ENCODE assay signal across 28 cellular contexts in genomic region chr2:76472946-76473345, GRCh38.
"Had no signal": no experiment of that assay in that cellular context is flagged by ENCODE, and none has a peak within 500 bp of the region (broad histone marks: within the 10 kb centered on the region; RNA-seq: fewer than 3 reads in every experiment).

No MANE protein-coding gene starts in this region.

- H3K27ac Mint-ChIP-seq: natural killer cell; nephron progenitor cell; progenitor cell of endocrine pancreas; stimulated activated effector memory CD8-positive, alpha-beta T cell treated with anti-CD3 and anti-CD28 coated beads, Interleukin-12 subunit alpha, Interleukin-12 subunit beta, amount 100 ng/mL, for 72 hours; stimulated activated naive B cell treated with anti-CD40 and anti-IgM and Interleukin-4, amounts not matched to agents 10 μg/mL and 1 μg/mL and 100 μg/mL, for 72 hours; stimulated activated naive CD8-positive, alpha-beta T cell treated with anti-CD3 and anti-CD28 coated beads, Interleukin-15, Interleukin-2, amounts not matched to agents 100 ng/mL and 50 ng/mL, for 24 hours had no signal

- H3K9ac ChIP-seq: parathyroid adenoma had no signal

- ATAC-seq: natural killer cell; psoas muscle; right cardiac atrium; right lobe of liver; stimulated activated effector memory CD8-positive, alpha-beta T cell treated with anti-CD3 and anti-CD28 coated beads, Interleukin-12 subunit alpha, Interleukin-12 subunit beta, amount 100 ng/mL, for 72 hours; stimulated activated naive B cell treated with anti-CD40 and anti-IgM and Interleukin-4, amounts not matched to agents 10 μg/mL and 1 μg/mL and 100 μg/mL, for 72 hours had no signal

- H3K9me3 ChIP-seq: ovary, psoas muscle, right lobe of liver, sigmoid colon, thoracic aorta, thyroid gland, tibial nerve, upper lobe of left lung, vagina had no signal

- H3K27ac ChIP-seq: ovary, parathyroid adenoma, psoas muscle, right lobe of liver, sigmoid colon, stomach, thoracic aorta, thyroid gland, tibial nerve, upper lobe of left lung, vagina had no signal

- H3K4me1 ChIP-seq: parathyroid adenoma, psoas muscle, right lobe of liver, sigmoid colon, stomach, thyroid gland, tibial nerve, upper lobe of left lung, vagina had no signal

- H2AFZ ChIP-seq: parathyroid adenoma had no signal

- H3K27me3 ChIP-seq: ovary, right lobe of liver, sigmoid colon, stomach, thyroid gland, tibial nerve, upper lobe of left lung, vagina had no signal

- H3K4me3 ChIP-seq: ovary, psoas muscle, right lobe of liver, sigmoid colon, stomach, thoracic aorta, thyroid gland, tibial nerve, upper lobe of left lung, vagina had no signal

- H3K9me3 Mint-ChIP-seq: nephron progenitor cell, neural crest cell had no signal

- H3K4me1 Mint-ChIP-seq: natural killer cell; nephron progenitor cell; neural crest cell; stimulated activated effector memory CD8-positive, alpha-beta T cell treated with anti-CD3 and anti-CD28 coated beads, Interleukin-12 subunit alpha, Interleukin-12 subunit beta, amount 100 ng/mL, for 72 hours; stimulated activated naive B cell treated with anti-CD40 and anti-IgM and Interleukin-4, amounts not matched to agents 10 μg/mL and 1 μg/mL and 100 μg/mL, for 72 hours had no signal

- H3K27me3 Mint-ChIP-seq: progenitor cell of endocrine pancreas; stimulated activated naive B cell treated with anti-CD40 and anti-IgM and Interleukin-4, amounts not matched to agents 10 μg/mL and 1 μg/mL and 100 μg/mL, for 72 hours; stimulated activated naive CD8-positive, alpha-beta T cell treated with anti-CD3 and anti-CD28 coated beads, Interleukin-15, Interleukin-2, amounts not matched to agents 100 ng/mL and 50 ng/mL, for 24 hours had no signal

- H3K36me3 Mint-ChIP-seq: stimulated activated effector memory CD8-positive, alpha-beta T cell treated with anti-CD3 and anti-CD28 coated beads, Interleukin-12 subunit alpha, Interleukin-12 subunit beta, amount 100 ng/mL, for 72 hours; stimulated activated naive B cell treated with anti-CD40 and anti-IgM and Interleukin-4, amounts not matched to agents 10 μg/mL and 1 μg/mL and 100 μg/mL, for 72 hours had no signal

- H3K4me3 Mint-ChIP-seq: natural killer cell; nephron progenitor cell; neural crest cell; stimulated activated effector memory CD8-positive, alpha-beta T cell treated with anti-CD3 and anti-CD28 coated beads, Interleukin-12 subunit alpha, Interleukin-12 subunit beta, amount 100 ng/mL, for 72 hours; stimulated activated naive B cell treated with anti-CD40 and anti-IgM and Interleukin-4, amounts not matched to agents 10 μg/mL and 1 μg/mL and 100 μg/mL, for 72 hours; stimulated activated naive CD8-positive, alpha-beta T cell treated with anti-CD3 and anti-CD28 coated beads, Interleukin-15, Interleukin-2, amounts not matched to agents 100 ng/mL and 50 ng/mL, for 24 hours had no signal

- DNase-seq: natural killer cell; nephron progenitor cell; occipital lobe; ovary; posterior cingulate gyrus; psoas muscle; right cardiac atrium; right lobe of liver; sigmoid colon; small intestine; stimulated activated CD4-positive, alpha-beta T cell treated with anti-CD3 and anti-CD28 coated beads, Interleukin-15, amount 100 ng/mL, for 24 hours; stimulated activated CD4-positive, alpha-beta T cell treated with anti-CD3 and anti-CD28 coated beads, Interleukin-2, amount 100 ng/mL, for 24 hours; stimulated activated CD4-positive, alpha-beta T cell treated with anti-CD3 and anti-CD28 coated beads, Interleukin-2, amount 100 ng/mL, for 48 hours; stimulated activated CD4-positive, alpha-beta T cell treated with anti-CD3 and anti-CD28 coated beads, Interleukin-4, amount 100 ng/mL, for 24 hours; stimulated activated naive B cell treated with anti-CD40 and anti-IgM and Interleukin-4, amounts not matched to agents 10 μg/mL and 1 μg/mL and 100 μg/mL, for 72 hours; stimulated activated naive CD4-positive, alpha-beta T cell treated with Interleukin-2 at 50 U/mL for 16 hours; stomach; thyroid gland; trophoblast cell; upper lobe of left lung had no signal

- H3K36me3 ChIP-seq: ovary, right lobe of liver, sigmoid colon, stomach, thoracic aorta, thyroid gland, tibial nerve, upper lobe of left lung, vagina had no signal

- H3K79me2 ChIP-seq: parathyroid adenoma had no signal
